8 cellular contexts compared by ENCODE assay signal in genomic region chr5:74641014-74641777, GRCh38. TPM values are rescaled to one million over a fixed set of nuclear protein-coding genes. Genes with fewer than 3 reads are reported as not detected.
DNase-seq lines count a peak whose midpoint lies in the region; ATAC-seq, FAIRE-seq and TF ChIP-seq lines count a peak whose summit lies in the region.

No MANE protein-coding gene starts in this region.

- no peaks in the 10 kb centered on the region for H3K9me3 Mint-ChIP-seq in neural crest cell

- H3K36me3 Mint-ChIP-seq in neural crest cell (ENCODE audit: low read depth), result peaks cover 12% of the 10 kb centered on the region

- ATAC-seq in GM18511 (IDR thresholded peaks at IDR 0.05; ENCODE audit: unreplicated experiment) (peak; percentile 27), HG03066 (IDR thresholded peaks at IDR 0.05; ENCODE audit: low read depth, unreplicated experiment) (peak; percentile 20)

- peak overlapping the region; percentile 97 for H3K27ac Mint-ChIP-seq in neural crest cell (ENCODE audit: unreplicated experiment)

- no peaks in the 10 kb centered on the region; the same call in 1 of the 2 replicates for H3K9me3 ChIP-seq in AG04450 (ENCODE audit: control insufficient read depth, insufficient read depth, low read length)

- POLR2A ChIA-PET in AG04450 (lab: Yijun Ruan, JAX), result interaction anchor here (0.7 to 1.7 kb wide), 12 partner anchors 8 to 735 kb away, joined by 3 to 9 read pairs (median 4); no protein-coding TSS in a partner anchor

- DNase-seq in AG04450 (ENCODE audit: low read depth, low spot score) (no peak), NOMO-1 (lab: John Stamatoyannopoulos, UW; ENCODE audit: unreplicated experiment in 2 of 2) (peak; percentile 60 to 69), globus pallidus (ENCODE audit: low spot score) (peak; percentile 71), neural crest cell (ENCODE audit: low read depth, low spot score) (peak; percentile 75), urothelium cell line (ENCODE audit: low spot score) (peak; percentile 44)
- peak; percentile 41 for DNase-seq in activated naive CD4-positive, alpha-beta T cell treated with Interleukin-2 at 50 U/mL for 16 hours

- peak overlapping the region; percentile 69 for H3K27ac ChIP-seq in AG04450 (ENCODE audit: low read depth, low read length)

- peak overlapping the region; percentile 93 for H3K4me3 ChIP-seq in AG04450 (ENCODE audit: low read depth, low read length)

- peaks cover 70% of the 10 kb centered on the region for H3K4me1 Mint-ChIP-seq in neural crest cell

- CTCF ChIA-PET in AG04450 (lab: Charles Lee), result interaction anchor here (0.6 to 6.9 kb wide), 27 partner anchors 8 to 738 kb away, joined by 3 to 76 read pairs (median 3); no protein-coding TSS in a partner anchor

- no peaks in the 10 kb centered on the region for H3K27me3 ChIP-seq in AG04450 (ENCODE audit: control insufficient read depth, insufficient read depth, low read length)

- FAIRE-seq in urothelium cell line (lab: Jason Lieb, UNC), result no peak

- no peaks in the 10 kb centered on the region for H3K27me3 Mint-ChIP-seq in neural crest cell (ENCODE audit: low read depth)

- TF ChIP-seq CTCF in AG04450 (IDR thresholded peaks at IDR 0.05; ENCODE audit: low read depth, low read length), result no peak
- no peak for TF ChIP-seq CTCF in neural crest cell (conservative IDR thresholded peaks at IDR 0.05)

- H3K4me3 Mint-ChIP-seq in neural crest cell, result peak overlapping the region; percentile 87

RNA-seq across cellular contexts. Expression of gene ENC1, which starts 0.7 kb away (rescaled TPM):
- polyA plus RNA-seq in AG04450 (2011; rRNA removed), result 19.3 and 23.1 TPM in 2 replicates
- polyA minus RNA-seq in AG04450 (2011; rRNA and poly(A)+ RNA removed), result 31.9 and 45.9 TPM in 2 replicates
- 130 and 135 TPM in 2 replicates for total RNA-seq in neural crest cell

RNA-seq across cellular contexts. Expression of gene HEXB, which starts 43.8 kb away (rescaled TPM):
- 193 and 246 TPM in 2 replicates for polyA plus RNA-seq in AG04450 (2011; rRNA removed)
- 105 and 115 TPM in 2 replicates for polyA minus RNA-seq in AG04450 (2011; rRNA and poly(A)+ RNA removed)
- 50.8 and 54.3 TPM in 2 replicates for total RNA-seq in neural crest cell
